Comparison of ENCODE assay signal across 17 cellular contexts in the genomic region with DNA sequence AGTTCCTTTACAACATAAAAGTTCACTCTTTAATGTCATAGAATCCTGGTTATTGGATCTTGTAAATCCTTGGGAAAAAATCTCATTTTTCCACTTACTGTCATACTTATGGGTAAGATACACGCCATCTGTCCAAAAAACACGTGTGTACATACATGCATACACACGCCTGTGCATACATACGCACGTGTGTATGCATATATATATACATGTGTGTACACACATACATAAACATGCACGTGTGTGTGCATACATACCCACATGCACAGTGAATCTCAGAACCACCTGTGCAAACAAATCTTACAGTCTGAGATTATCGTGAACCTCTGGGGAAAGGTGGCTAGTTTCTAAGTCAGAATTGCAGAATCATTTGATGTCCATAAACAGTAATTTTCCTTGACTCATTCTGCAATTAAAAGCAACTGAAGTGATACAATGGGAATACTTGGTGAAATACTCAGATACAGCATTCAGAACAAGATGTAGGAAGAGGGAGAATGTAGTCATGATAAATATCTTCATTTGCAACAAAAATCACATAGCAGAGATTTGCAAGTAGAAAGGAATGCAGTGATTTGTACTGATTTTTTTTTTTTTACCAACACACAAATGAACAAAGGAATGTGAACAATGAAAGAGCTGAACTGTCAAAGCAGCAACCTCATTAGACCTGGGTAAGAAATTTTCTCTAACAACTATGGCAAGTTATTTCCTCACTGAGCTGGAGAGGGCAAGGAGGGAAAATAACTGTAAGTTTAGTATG.
DNase-seq lines count a peak whose midpoint lies in the region; ATAC-seq, FAIRE-seq and TF ChIP-seq lines count a peak whose summit lies in the region.
"Had no signal": no experiment of that assay in that cellular context is flagged by ENCODE, and none has a peak within 500 bp of the region (broad histone marks: within the 10 kb centered on the region; RNA-seq: fewer than 3 reads in every experiment).

No MANE protein-coding gene starts in this region.

- no peaks in the 10 kb centered on the region for H3K79me2 ChIP-seq in astrocyte (ENCODE audit: insufficient read depth, low read length)

- H3K36me3 ChIP-seq in astrocyte (ENCODE audit: insufficient read depth, low read length) (no peaks in the 10 kb centered on the region), psoas muscle (ENCODE audit: insufficient read depth in 1 of 2, low read depth in 1 of 2) (no peaks in the 10 kb centered on the region)

- H3K27ac ChIP-seq in astrocyte (ENCODE audit: low read depth, low read length) (peak overlapping the region; percentile 50), psoas muscle (no peak overlapping the region)
- H3K27ac ChIP-seq: coronary artery, RWPE1 had no signal

- H3K27me3 ChIP-seq in astrocyte (ENCODE audit: insufficient read depth, low read length) (no peaks in the 10 kb centered on the region), psoas muscle (ENCODE audit: insufficient read depth in 3 of 3, low read length in 2 of 3) (no peaks in the 10 kb centered on the region)

- DNase-seq in ACHN (peak; percentile 4), GM04504 (ENCODE audit: low read depth) (peak; percentile 27), astrocyte (ENCODE audit: low read depth) (peak; percentile 89), iris pigment epithelial cell (ENCODE audit: low read depth) (peak; percentile 9), NCI-H2107 treated with DMSO at 0.1 percent for 48 hours (lab: John Stamatoyannopoulos, UW; ENCODE audit: unreplicated experiment) (no peak), psoas muscle (no peak)
- DNase-seq in stimulated activated CD4-positive, alpha-beta T cell treated with anti-CD3 and anti-CD28 coated beads, Interleukin-1b, Interleukin-23, amount 100 ng/mL, for 48 hours: no peak
- DNase-seq in activated effector memory CD4-positive, alpha-beta T cell treated with anti-CD3 and anti-CD28 coated beads, Interleukin-2, amount 50 U/mL, for 16 hours: no peak
- DNase-seq: activated CD4-positive, CD25-positive, alpha-beta regulatory T cell; AML-193; Caco-2; immature natural killer cell; NCI-H82 had no signal

- TF ChIP-seq CTCF in astrocyte (IDR thresholded peaks at IDR 0.05; ENCODE audit: insufficient read depth, low read depth, low read length) (no peak), psoas muscle (IDR thresholded peaks at IDR 0.05) (no peak)

- H3K4me1 ChIP-seq in astrocyte (ENCODE audit: insufficient read depth, low read length) (peaks cover 11% of the 10 kb centered on the region), psoas muscle (no peaks in the 10 kb centered on the region)

- H3K27me3 Mint-ChIP-seq in astrocyte (ENCODE audit: low read depth, unreplicated experiment): no peaks in the 10 kb centered on the region

- H3K9me3 ChIP-seq in astrocyte (ENCODE audit: insufficient read depth, low read depth, low read length): no peaks in the 10 kb centered on the region
- no peaks in the 10 kb centered on the region for H3K9me3 ChIP-seq in psoas muscle
- H3K9me3 ChIP-seq: Caco-2 had no signal

- no peak overlapping the region for H2AFZ ChIP-seq in astrocyte (ENCODE audit: low read depth, low read length)

- intact Hi-C loops in psoas muscle (cut with DNase I): no loop called here

- ATAC-seq in psoas muscle: no peak
- ATAC-seq: HCT116 had no signal

- no peak overlapping the region for H3K9ac ChIP-seq in astrocyte (ENCODE audit: low read length)

- H3K4me1 Mint-ChIP-seq in astrocyte (ENCODE audit: low read depth, unreplicated experiment): peaks cover 31% of the 10 kb centered on the region
- H3K4me1 Mint-ChIP-seq: immature natural killer cell, memory B cell had no signal

- peak overlapping the region; percentile 48 for H3K27ac Mint-ChIP-seq in astrocyte (ENCODE audit: unreplicated experiment)
- H3K27ac Mint-ChIP-seq: immature natural killer cell, memory B cell had no signal

- H4K20me1 ChIP-seq in astrocyte (ENCODE audit: insufficient read depth, low read length): no peaks in the 10 kb centered on the region

- peak; percentile 54 for FAIRE-seq in astrocyte (lab: Jason Lieb, UNC)

- WGBS in psoas muscle, 3 donors: 66 to 74% (median 74%) methylated on average over 7 of the region's 7 CpGs

- H3K4me3 ChIP-seq in astrocyte (ENCODE audit: insufficient read depth, low read depth, low read length) (no peak overlapping the region), psoas muscle (no peak overlapping the region)
- H3K4me3 ChIP-seq: coronary artery had no signal

- no peaks in the 10 kb centered on the region for H3K9me3 Mint-ChIP-seq in astrocyte (ENCODE audit: unreplicated experiment)
- H3K9me3 Mint-ChIP-seq: memory B cell had no signal

- in situ Hi-C loops in ACHN (cut with HindIII; ENCODE audit: low pct_ligation_motif_present, low pct_unique_long_range_greater_than_20kb, low sequenced_read_pairs): no loop called here

- H3K4me3 Mint-ChIP-seq in astrocyte (ENCODE audit: unreplicated experiment): no peak overlapping the region
- H3K4me3 Mint-ChIP-seq: immature natural killer cell, memory B cell had no signal

- no peaks in the 10 kb centered on the region for H3K36me3 Mint-ChIP-seq in astrocyte (ENCODE audit: low read depth, unreplicated experiment)
- H3K36me3 Mint-ChIP-seq: immature natural killer cell, memory B cell had no signal

- peak overlapping the region; percentile 69 for H3K4me2 ChIP-seq in astrocyte (ENCODE audit: low read length)

Comparison
In these comparisons a context has a peak if more than half of its experiments do, and no peak if none do; other contexts are left out.
1. DNase-seq: peak in ACHN (single experiment), GM04504 (single experiment), astrocyte (single experiment) and iris pigment epithelial cell (single experiment); none in stimulated activated CD4-positive, alpha-beta T cell treated with anti-CD3 and anti-CD28 coated beads, Interleukin-1b, Interleukin-23, amount 100 ng/mL, for 48 hours (single experiment), NCI-H2107 treated with DMSO at 0.1 percent for 48 hours (single experiment), psoas muscle (0 of 2) and activated effector memory CD4-positive, alpha-beta T cell treated with anti-CD3 and anti-CD28 coated beads, Interleukin-2, amount 50 U/mL, for 16 hours (single experiment).